Comparison of ENCODE assay signal across 2 cellular contexts in the genomic region with DNA sequence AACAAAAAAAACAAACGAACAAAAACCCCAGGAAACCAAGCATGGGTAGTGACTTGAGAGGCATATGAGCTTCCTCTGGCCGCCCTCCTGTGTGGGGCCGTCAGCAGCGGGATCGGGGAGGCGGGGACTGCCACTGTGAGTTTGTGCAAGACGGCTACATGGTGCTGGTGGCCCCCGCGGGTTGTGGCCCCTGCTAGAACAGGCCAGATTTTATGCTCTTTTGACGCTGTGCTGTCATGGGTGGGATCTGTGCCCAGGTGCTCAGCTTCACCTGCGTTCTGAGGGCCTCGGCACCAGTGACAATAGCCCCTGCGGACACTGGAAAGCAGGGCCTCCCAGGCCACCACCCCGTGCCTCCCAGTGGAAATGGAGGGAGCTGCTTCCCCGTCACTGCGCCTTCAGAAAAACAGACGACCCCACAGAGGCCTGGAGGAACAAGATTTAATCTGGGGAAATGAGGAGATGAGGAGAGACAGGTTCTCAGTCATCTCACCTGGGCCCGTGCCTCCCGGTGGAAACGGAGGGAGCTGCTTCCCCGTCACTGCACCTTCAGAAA.
TF ChIP-seq lines count a peak whose summit lies in the region.

No MANE protein-coding gene starts in this region.

TF ChIP-seq in SK-N-SH, 30 proteins besides CTCF, POLR2A, EP300 and RAD21 (continued from another document):
- TF ChIP-seq MEF2A (IDR thresholded peaks at IDR 0.05; ENCODE audit: borderline replicate concordance, low read depth): no peak
- TF ChIP-seq, protein P1, sequence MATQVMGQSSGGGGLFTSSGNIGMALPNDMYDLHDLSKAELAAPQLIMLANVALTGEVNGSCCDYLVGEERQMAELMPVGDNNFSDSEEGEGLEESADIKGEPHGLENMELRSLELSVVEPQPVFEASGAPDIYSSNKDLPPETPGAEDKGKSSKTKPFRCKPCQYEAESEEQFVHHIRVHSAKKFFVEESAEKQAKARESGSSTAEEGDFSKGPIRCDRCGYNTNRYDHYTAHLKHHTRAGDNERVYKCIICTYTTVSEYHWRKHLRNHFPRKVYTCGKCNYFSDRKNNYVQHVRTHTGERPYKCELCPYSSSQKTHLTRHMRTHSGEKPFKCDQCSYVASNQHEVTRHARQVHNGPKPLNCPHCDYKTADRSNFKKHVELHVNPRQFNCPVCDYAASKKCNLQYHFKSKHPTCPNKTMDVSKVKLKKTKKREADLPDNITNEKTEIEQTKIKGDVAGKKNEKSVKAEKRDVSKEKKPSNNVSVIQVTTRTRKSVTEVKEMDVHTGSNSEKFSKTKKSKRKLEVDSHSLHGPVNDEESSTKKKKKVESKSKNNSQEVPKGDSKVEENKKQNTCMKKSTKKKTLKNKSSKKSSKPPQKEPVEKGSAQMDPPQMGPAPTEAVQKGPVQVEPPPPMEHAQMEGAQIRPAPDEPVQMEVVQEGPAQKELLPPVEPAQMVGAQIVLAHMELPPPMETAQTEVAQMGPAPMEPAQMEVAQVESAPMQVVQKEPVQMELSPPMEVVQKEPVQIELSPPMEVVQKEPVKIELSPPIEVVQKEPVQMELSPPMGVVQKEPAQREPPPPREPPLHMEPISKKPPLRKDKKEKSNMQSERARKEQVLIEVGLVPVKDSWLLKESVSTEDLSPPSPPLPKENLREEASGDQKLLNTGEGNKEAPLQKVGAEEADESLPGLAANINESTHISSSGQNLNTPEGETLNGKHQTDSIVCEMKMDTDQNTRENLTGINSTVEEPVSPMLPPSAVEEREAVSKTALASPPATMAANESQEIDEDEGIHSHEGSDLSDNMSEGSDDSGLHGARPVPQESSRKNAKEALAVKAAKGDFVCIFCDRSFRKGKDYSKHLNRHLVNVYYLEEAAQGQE (IDR thresholded peaks at IDR 0.05; ENCODE audit: low read depth, low read length): no peak

TF ChIP-seq in SK-N-SH treated with all-trans-retinoic acid at 6 μM for 48 hours, 23 proteins besides CTCF, POLR2A, EP300 and RAD21 (continued from another document):
- TF ChIP-seq, protein P2, sequence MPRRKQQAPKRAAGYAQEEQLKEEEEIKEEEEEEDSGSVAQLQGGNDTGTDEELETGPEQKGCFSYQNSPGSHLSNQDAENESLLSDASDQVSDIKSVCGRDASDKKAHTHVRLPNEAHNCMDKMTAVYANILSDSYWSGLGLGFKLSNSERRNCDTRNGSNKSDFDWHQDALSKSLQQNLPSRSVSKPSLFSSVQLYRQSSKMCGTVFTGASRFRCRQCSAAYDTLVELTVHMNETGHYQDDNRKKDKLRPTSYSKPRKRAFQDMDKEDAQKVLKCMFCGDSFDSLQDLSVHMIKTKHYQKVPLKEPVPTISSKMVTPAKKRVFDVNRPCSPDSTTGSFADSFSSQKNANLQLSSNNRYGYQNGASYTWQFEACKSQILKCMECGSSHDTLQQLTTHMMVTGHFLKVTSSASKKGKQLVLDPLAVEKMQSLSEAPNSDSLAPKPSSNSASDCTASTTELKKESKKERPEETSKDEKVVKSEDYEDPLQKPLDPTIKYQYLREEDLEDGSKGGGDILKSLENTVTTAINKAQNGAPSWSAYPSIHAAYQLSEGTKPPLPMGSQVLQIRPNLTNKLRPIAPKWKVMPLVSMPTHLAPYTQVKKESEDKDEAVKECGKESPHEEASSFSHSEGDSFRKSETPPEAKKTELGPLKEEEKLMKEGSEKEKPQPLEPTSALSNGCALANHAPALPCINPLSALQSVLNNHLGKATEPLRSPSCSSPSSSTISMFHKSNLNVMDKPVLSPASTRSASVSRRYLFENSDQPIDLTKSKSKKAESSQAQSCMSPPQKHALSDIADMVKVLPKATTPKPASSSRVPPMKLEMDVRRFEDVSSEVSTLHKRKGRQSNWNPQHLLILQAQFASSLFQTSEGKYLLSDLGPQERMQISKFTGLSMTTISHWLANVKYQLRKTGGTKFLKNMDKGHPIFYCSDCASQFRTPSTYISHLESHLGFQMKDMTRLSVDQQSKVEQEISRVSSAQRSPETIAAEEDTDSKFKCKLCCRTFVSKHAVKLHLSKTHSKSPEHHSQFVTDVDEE (CRISPR knock-in tag; IDR thresholded peaks at IDR 0.05): no peak
